Comparison of ENCODE assay signal across 8 cellular contexts in the genomic region with DNA sequence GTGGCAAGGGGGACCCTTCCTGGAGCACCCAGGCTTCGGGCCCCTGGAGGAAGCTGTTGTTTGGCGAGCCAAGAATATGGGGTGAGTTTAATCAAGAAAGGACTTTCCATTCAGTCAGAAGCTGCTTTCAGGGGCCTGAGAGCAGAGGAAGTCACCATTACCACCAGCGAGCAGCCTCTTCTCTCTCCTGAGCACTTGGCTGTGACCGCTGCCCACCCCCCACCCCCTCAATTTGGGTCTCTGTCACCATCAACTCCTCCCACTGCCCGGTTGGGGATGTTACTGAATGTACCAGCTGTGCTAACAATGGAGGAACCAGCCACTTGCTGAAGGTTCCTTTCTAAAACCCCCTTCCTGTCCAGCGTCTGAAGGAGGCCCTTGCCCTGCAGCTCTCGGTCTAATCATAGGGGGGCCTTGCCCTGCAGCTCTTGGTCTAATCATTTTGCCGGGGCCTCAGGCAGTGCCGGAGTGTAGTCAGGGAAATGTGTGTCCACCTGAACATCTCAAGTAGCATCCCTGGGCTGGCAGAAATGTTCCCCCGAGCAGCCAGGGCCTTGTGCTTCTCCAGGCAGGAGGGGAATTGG.
DNase-seq lines count a peak whose midpoint lies in the region; ATAC-seq and TF ChIP-seq lines count a peak whose summit lies in the region.

No MANE protein-coding gene starts in this region.

- ATAC-seq in GM19035 (IDR thresholded peaks at IDR 0.05; ENCODE audit: unreplicated experiment), result peak; percentile 20
- peak; percentile 23 for ATAC-seq in memory B cell (ENCODE audit: low read depth)
- ATAC-seq in GM18861 (IDR thresholded peaks at IDR 0.05; ENCODE audit: unreplicated experiment), result no peak

- no peaks in the 10 kb centered on the region for H3K9me2 ChIP-seq in SU-DHL-6 (replicated peaks; ENCODE audit: insufficient read depth, low read length)

- peaks cover 7% of the 10 kb centered on the region for H3F3A ChIP-seq in SU-DHL-6 (ENCODE audit: insufficient read depth)

- peak overlapping the region; percentile 84 to 99 (median 94) for H3K27ac ChIP-seq in BLaER1 treated with 17β-estradiol and CSF1 and Interleukin-3, amounts not matched to agents 10 nM and 100 nM
- peak overlapping the region; percentile 94 for H3K27ac ChIP-seq in SU-DHL-6 (ENCODE audit: low read depth, low read length)

- peaks cover 38 to 53% (median 50%) of the 10 kb centered on the region in 11 experiments for H4K20me1 ChIP-seq in BLaER1 treated with 17β-estradiol and CSF1 and Interleukin-3, amounts not matched to agents 10 nM and 100 nM
- peaks cover 20% of the 10 kb centered on the region; the same call in 1 of the 2 replicates for H4K20me1 ChIP-seq in SU-DHL-6 (ENCODE audit: low read depth, low read length)

- no peaks in the 10 kb centered on the region for H3K27me3 Mint-ChIP-seq in memory B cell

- peaks cover 0 to 3% (median 0%) of the 10 kb centered on the region in 11 experiments; a peak in 3 of 22 replicates for H3K9me3 ChIP-seq in BLaER1 treated with 17β-estradiol and CSF1 and Interleukin-3, amounts not matched to agents 10 nM and 100 nM (replicated peaks in 1 of 11)
- H3K9me3 ChIP-seq in SU-DHL-6 (ENCODE audit: insufficient read depth, low read length), result no peaks in the 10 kb centered on the region

- H3K9ac ChIP-seq in BLaER1 treated with 17β-estradiol and CSF1 and Interleukin-3, amounts not matched to agents 10 nM and 100 nM, result peak overlapping the region; percentile 85 to 96 (median 90)
- H3K9ac ChIP-seq in SU-DHL-6 (ENCODE audit: low read length), result peak overlapping the region; percentile 89

- peaks cover 50 to 58% (median 54%) of the 10 kb centered on the region in 10 experiments for H3K4me1 ChIP-seq in BLaER1 treated with 17β-estradiol and CSF1 and Interleukin-3, amounts not matched to agents 10 nM and 100 nM

- peaks cover 15% of the 10 kb centered on the region for H3K36me3 Mint-ChIP-seq in memory B cell

- H3K4me3 ChIP-seq in BLaER1 treated with 17β-estradiol and CSF1 and Interleukin-3, amounts not matched to agents 10 nM and 100 nM, result peak overlapping the region; percentile 74 to 98 (median 88)
- H3K4me3 ChIP-seq in SU-DHL-6 (ENCODE audit: insufficient read depth, low read length, poor library complexity, severe bottlenecking), result peak overlapping the region; percentile 76

- H3K4me3 Mint-ChIP-seq in memory B cell, result peak overlapping the region; percentile 98

- H2AFZ ChIP-seq in SU-DHL-6 (ENCODE audit: low read depth, low read length, severe bottlenecking), result no peak overlapping the region

- peak overlapping the region; percentile 91 for H3K27ac Mint-ChIP-seq in memory B cell

- DNase-seq in memory B cell (ENCODE audit: low spot score in 2 of 2), result no peak
- DNase-seq in HPDE6-E6E7 (ENCODE audit: extremely low spot score), result no peak
- no peak for DNase-seq in NCI-H524 (lab: John Stamatoyannopoulos, UW)
- no peak for DNase-seq in DMS79 treated with DMSO at 0.1 percent for 48 hours (lab: John Stamatoyannopoulos, UW)

- no peaks in the 10 kb centered on the region for H3K27me3 ChIP-seq in BLaER1 treated with 17β-estradiol and CSF1 and Interleukin-3, amounts not matched to agents 10 nM and 100 nM
- H3K27me3 ChIP-seq in SU-DHL-6 (ENCODE audit: low read length), result no peaks in the 10 kb centered on the region

- peaks cover 23% of the 10 kb centered on the region for H3K4me1 Mint-ChIP-seq in memory B cell

- H3K4me2 ChIP-seq in BLaER1 treated with 17β-estradiol and CSF1 and Interleukin-3, amounts not matched to agents 10 nM and 100 nM, result peak overlapping the region; percentile 86 to 100 (median 98)
- H3K4me2 ChIP-seq in SU-DHL-6 (ENCODE audit: low read depth, low read length, poor library complexity, severe bottlenecking), result peak overlapping the region; percentile 75

- H3K9me3 Mint-ChIP-seq in memory B cell, result no peaks in the 10 kb centered on the region

- no peak for TF ChIP-seq CTCF in SU-DHL-6 (IDR thresholded peaks at IDR 0.05; ENCODE audit: insufficient read depth, low read length, poor library complexity, severe bottlenecking)

- peaks cover 53% of the 10 kb centered on the region for H3K79me2 ChIP-seq in SU-DHL-6 (ENCODE audit: insufficient read depth, low read length)

- peaks cover 18 to 42% (median 32%) of the 10 kb centered on the region in 11 experiments for H3K36me3 ChIP-seq in BLaER1 treated with 17β-estradiol and CSF1 and Interleukin-3, amounts not matched to agents 10 nM and 100 nM
- no peaks in the 10 kb centered on the region for H3K36me3 ChIP-seq in SU-DHL-6 (ENCODE audit: low read length)
